7 cellular contexts compared by ENCODE assay signal in genomic region chr2:19758658-19759057, GRCh38.
"Had no signal": no experiment of that assay in that cellular context is flagged by ENCODE, and none has a peak within 500 bp of the region (broad histone marks: within the 10 kb centered on the region; RNA-seq: fewer than 3 reads in every experiment).

No MANE protein-coding gene starts in this region.

- H3K4me1 ChIP-seq: HAP-1 had no signal

- H3K27ac ChIP-seq: GM23248 had no signal

- H3K9me3 Mint-ChIP-seq: HFFc6, IgD-negative memory B cell had no signal

- H3K9ac ChIP-seq: GM23248 had no signal

- H3K4me3 ChIP-seq: GM23248, HAP-1 had no signal

- H3K27ac Mint-ChIP-seq: HFFc6, IgD-negative memory B cell had no signal

- H3K27me3 Mint-ChIP-seq: IgD-negative memory B cell had no signal

- H3K9me3 ChIP-seq: HAP-1 had no signal

- H3K4me3 Mint-ChIP-seq: HFFc6, IgD-negative memory B cell had no signal

- ATAC-seq: HCT116 had no signal

- H3K4me1 Mint-ChIP-seq: IgD-negative memory B cell had no signal

- H3K36me3 Mint-ChIP-seq: IgD-negative memory B cell had no signal

- H3K36me3 ChIP-seq: HAP-1 had no signal

- DNase-seq: GM23248, GOT3, H7, HFFc6 had no signal
